ENCODE assay signal across 8 cellular contexts in genomic region chr9:36399980-36400331, GRCh38. TPM values are rescaled to one million over a fixed set of nuclear protein-coding genes. Genes with fewer than 3 reads are reported as not detected.
DNase-seq lines count a peak whose midpoint lies in the region; ATAC-seq and TF ChIP-seq lines count a peak whose summit lies in the region.

RNF38 (minus strand) TSS chr9:36400269; CDS start chr9:36400108, 161 bp downstream.

- H3K4me1 ChIP-seq in right lobe of liver (peaks cover 0 to 24% (median 7%) of the 10 kb centered on the region in 4 donors), thymus (ENCODE audit: control insufficient read depth, insufficient read depth, low read length) (peaks cover 8% of the 10 kb centered on the region)

- H3K9me3 ChIP-seq in right lobe of liver (no peaks in the 10 kb centered on the region), thymus (ENCODE audit: control insufficient read depth) (no peaks in the 10 kb centered on the region)

- DNase-seq in AG10803 (ENCODE audit: low read depth): no peak
- peak; percentile 65 to 66 for DNase-seq in Kasumi-1 (lab: John Stamatoyannopoulos, UW)
- peak in 3 of 61 donors; percentile 28 to 44 (median 28) for DNase-seq in caudate nucleus (lab: John Stamatoyannopoulos, UW)
- DNase-seq in right lobe of liver: no peak
- no peak for DNase-seq in foreskin melanocyte
- DNase-seq in activated gamma-delta T cell treated with Interleukin-2 at 50 U/mL for 16 hours: no peak
- no peak for DNase-seq in NOMO-1 treated with dmso at 0.1 percent for 144 hours (lab: John Stamatoyannopoulos, UW; ENCODE audit: unreplicated experiment)

- peak within 1 kb of the TSS; percentile 85 for H3K4me3 ChIP-seq in AG10803 (ENCODE audit: low read length)
- peak within 1 kb of the TSS; percentile 56 to 77 (median 67) for H3K4me3 ChIP-seq in right lobe of liver
- H3K4me3 ChIP-seq in thymus (ENCODE audit: low read length): peak within 1 kb of the TSS; percentile 85

- H3K36me3 ChIP-seq in right lobe of liver: no peaks in the 10 kb centered on the region
- H3K36me3 ChIP-seq in thymus (ENCODE audit: control insufficient read depth, insufficient read depth): no peaks in the 10 kb centered on the region

- H3K27ac ChIP-seq in caudate nucleus (ENCODE audit: low read depth, low read length) (peak within 1 kb of the TSS; percentile 97), right lobe of liver (peak within 1 kb of the TSS; percentile 72 to 89 (median 80)), thymus (ENCODE audit: low read depth) (peak within 1 kb of the TSS; percentile 100)

- ATAC-seq in right lobe of liver: no peak

- intact Hi-C loops in right lobe of liver (cut with DNase I): loop anchor here (5.0 to 10.0 kb wide), 2 partner anchors 52 to 155 kb away; no protein-coding TSS in a partner anchor

- WGBS in right lobe of liver (ENCODE audit: insufficient coverage, low coverage, low lambda C conversion rate, missing lambda C conversion rate): 0% methylated on average over 8 of the region's 12 CpGs
- 1% methylated on average over 12 of the region's 12 CpGs for WGBS in thymus

- no peaks in the 10 kb centered on the region for H3K27me3 ChIP-seq in right lobe of liver
- no peaks in the 10 kb centered on the region for H3K27me3 ChIP-seq in thymus (ENCODE audit: control insufficient read depth, insufficient read depth)

- TF ChIP-seq POLR2A in right lobe of liver (IDR thresholded peaks at IDR 0.05): no peak

- TF ChIP-seq CTCF in AG10803 (conservative IDR thresholded peaks at IDR 0.05; ENCODE audit: low read length): no peak
- TF ChIP-seq CTCF in right lobe of liver (IDR thresholded peaks at IDR 0.05): no peak

RNA-seq across cellular contexts. Expression of gene RNF38, which starts in this region (rescaled TPM):
- 10 to 100 TPM in 4 of 6 experiments, 1 to 10 TPM in 2; 6.8 to 13.5 (median 11.9) TPM for total RNA-seq in right lobe of liver
- 19.0 TPM for polyA plus RNA-seq in thymus

Comparison
In these comparisons a context has a peak if more than half of its experiments do, and no peak if none do; other contexts are left out.
1. DNase-seq: peak in Kasumi-1 (2 of 2); none in AG10803 (single experiment), right lobe of liver (0 of 3), foreskin melanocyte (single experiment), activated gamma-delta T cell treated with Interleukin-2 at 50 U/mL for 16 hours (single experiment) and NOMO-1 treated with dmso at 0.1 percent for 144 hours (single experiment).
2. Peak in every context shown above with its lines, with median percentiles within 50 percentile points of each other: H3K4me3 ChIP-seq and H3K27ac ChIP-seq.